Comparison of ENCODE assay signal across 36 cellular contexts in genomic region chr4:105563352-105563751, GRCh38. TPM values are rescaled to one million over a fixed set of nuclear protein-coding genes. Genes with fewer than 3 reads are reported as not detected.
"Had no signal": no experiment of that assay in that cellular context is flagged by ENCODE, and none has a peak within 500 bp of the region (broad histone marks: within the 10 kb centered on the region; RNA-seq: fewer than 3 reads in every experiment).

No MANE protein-coding gene starts in this region.

- H3K4me3 ChIP-seq: MG63 had no signal

- H3K9ac ChIP-seq: KMS-11 had no signal

- H3K27ac ChIP-seq: KMS-11 had no signal

- H3K9me3 ChIP-seq: MG63 had no signal

- H3K27me3 ChIP-seq: MG63 had no signal

- H3K36me3 ChIP-seq: MG63 had no signal

- H3K4me2 ChIP-seq: KMS-11 had no signal

- DNase-seq: Karpas-422, Kasumi-1, MG63, MM.1S, MV-4-11, NCI-H1048, NCI-H1092, NCI-H1092 treated with DMSO at 0.1 percent for 48 hours, NCI-H1105, NCI-H1105 treated with DMSO at 0.1 percent for 48 hours, NCI-H1417, NCI-H1417 treated with DMSO at 0.1 percent for 48 hours, NCI-H1436, NCI-H1436 treated with DMSO at 0.1 percent for 48 hours, NCI-H146, NCI-H1694, NCI-H1694 treated with DMSO at 0.1 percent for 48 hours, NCI-H187, NCI-H187 treated with DMSO at 0.1 percent for 48 hours, NCI-H1930, NCI-H2029, NCI-H2029 treated with DMSO at 0.1 percent for 48 hours, NCI-H2081, NCI-H2081 treated with DMSO at 0.1 percent for 48 hours, NCI-H2107, NCI-H2171, NCI-H2171 treated with DMSO at 0.1 percent for 48 hours, NCI-H2227 treated with DMSO at 0.1 percent for 48 hours, NCI-H226, NCI-H345, NCI-H446, NCI-H446 treated with DMSO at 0.1 percent for 48 hours, NCI-H510A had no signal

RNA-seq across cellular contexts. Expression of gene ARHGEF38, which starts 10.9 kb away (rescaled TPM):
- total RNA-seq: LHCN-M2, MCF 10A had no signal
